ENCODE assay signal across 8 cellular contexts in the genomic region with DNA sequence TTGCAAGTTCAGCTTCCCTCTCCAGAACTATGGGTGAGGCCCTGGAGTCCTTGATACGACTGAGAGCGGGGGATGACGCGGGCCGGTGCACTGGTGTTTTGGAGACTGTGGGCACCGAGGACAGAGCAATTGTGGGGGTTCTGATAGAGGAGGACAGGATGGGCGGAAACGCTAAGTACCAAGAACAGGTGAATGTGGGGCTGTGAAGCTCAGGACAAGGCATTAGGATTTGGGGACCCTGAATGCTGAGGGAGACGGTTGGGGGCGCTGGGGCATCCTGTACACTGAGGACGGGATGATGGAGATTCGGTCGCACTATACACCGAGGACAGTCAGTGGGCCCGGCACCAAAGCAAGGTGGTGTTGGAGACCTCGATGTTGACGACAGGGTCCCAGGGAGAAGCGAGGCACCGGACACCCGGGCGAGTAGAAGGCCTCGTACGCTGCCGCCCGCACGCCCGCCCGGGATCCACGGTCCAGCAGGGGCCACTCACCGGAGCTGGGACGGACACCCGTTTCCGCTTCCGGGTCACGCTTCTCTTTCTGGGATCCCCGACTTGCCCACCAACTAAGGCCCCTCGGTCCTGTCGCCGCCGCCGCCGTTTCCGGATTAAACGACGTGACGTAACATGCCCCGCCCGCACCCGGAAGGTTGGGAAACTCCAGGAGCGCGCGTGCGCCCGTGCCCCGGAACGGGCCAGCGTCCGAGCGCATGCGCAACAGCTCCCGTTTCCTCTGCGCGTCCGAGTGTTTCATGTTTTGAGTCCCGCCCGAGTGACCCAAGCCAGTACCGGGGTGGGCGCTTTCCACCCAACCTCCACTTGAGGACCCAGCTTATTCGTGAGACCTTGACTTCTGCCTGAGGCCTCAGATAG. TPM values are rescaled to one million over a fixed set of nuclear protein-coding genes. Genes with fewer than 3 reads are reported as not detected.
DNase-seq lines count a peak whose midpoint lies in the region; ATAC-seq, FAIRE-seq and TF ChIP-seq lines count a peak whose summit lies in the region.

Gene CHMP2A (minus strand): TSS at position 612 of the 875 bp plus-strand sequence. CDS start 893 bp downstream, outside the sequence.

- no peak for TF ChIP-seq CTCF in GM12878 (IDR thresholded peaks at IDR 0.05 in 2 of 3, conservative IDR thresholded peaks at IDR 0.05 in 1 of 3; ENCODE audit: control insufficient read depth in 2 of 3, extremely low read depth in 1 of 3, insufficient read depth in 1 of 3, low read depth in 3 of 3, low read length in 3 of 3)

- ATAC-seq in HG02588 (IDR thresholded peaks at IDR 0.05; ENCODE audit: unreplicated experiment) (peak; percentile 25), GM12878 (peak; percentile 58), HG03565 (IDR thresholded peaks at IDR 0.05; ENCODE audit: unreplicated experiment) (no peak)

- H3K4me2 ChIP-seq in GM12878 (ENCODE audit: control insufficient read depth, insufficient read depth) (peak within 1 kb of the TSS; percentile 98), skeletal muscle satellite cell (ENCODE audit: low read length) (peak within 1 kb of the TSS; percentile 97)

- H2AFZ ChIP-seq in GM12878 (ENCODE audit: control insufficient read depth, low read depth, low read length), result peak within 1 kb of the TSS; percentile 86

- BruUV-seq in GM12878 (replicated peaks; lab: Mats Ljungman, UMichigan), result no TSS peak

- intact Hi-C loops in GM12878 (cut with micrococcal nuclease; ENCODE audit: unreplicated experiment), result loop anchor here (1.0 kb wide), 1 partner anchor 10 kb away; the partner anchor contains the start of gene TRIM28

- TF ChIP-seq EP300 in GM12878 (IDR thresholded peaks at IDR 0.05; ENCODE audit: borderline replicate concordance in 1 of 2, control insufficient read depth in 1 of 2, low read depth in 2 of 2, low read length in 2 of 2), result no peak

- peak within 1 kb of the TSS; percentile 85 for H3K4me3 ChIP-seq in SK-N-MC
- peak within 1 kb of the TSS; percentile 94 for H3K4me3 ChIP-seq in GM12878
- peak within 1 kb of the TSS; percentile 73 for H3K4me3 ChIP-seq in iPS-11a (ENCODE audit: low read depth, low read length)
- peak within 1 kb of the TSS; percentile 86 for H3K4me3 ChIP-seq in skeletal muscle satellite cell (ENCODE audit: low read length)

- TF ChIP-seq POLR2A in GM12878 (IDR thresholded peaks at IDR 0.05; ENCODE audit: low read depth, low read length), result peak; percentile 89

- H4K20me1 ChIP-seq in GM12878 (ENCODE audit: control insufficient read depth, insufficient read depth), result no peaks in the 10 kb centered on the region; the same call in 1 of the 2 replicates

- no peaks in the 10 kb centered on the region for H3K9me3 ChIP-seq in SK-N-MC (ENCODE audit: low read depth, low read length)
- no peaks in the 10 kb centered on the region for H3K9me3 ChIP-seq in GM12878 (replicated peaks; ENCODE audit: control insufficient read depth, insufficient read depth, low read length)
- H3K9me3 ChIP-seq in skeletal muscle satellite cell (replicated peaks; ENCODE audit: low read length), result no peaks in the 10 kb centered on the region

- H3K79me2 ChIP-seq in GM12878 (ENCODE audit: control insufficient read depth, insufficient read depth, low read length), result peaks cover 43% of the 10 kb centered on the region

- peak; percentile 97 for DNase-seq in EH (ENCODE audit: low read depth)
- peak; percentile 47 for DNase-seq in SK-N-MC (ENCODE audit: low read depth, low spot score)
- DNase-seq in GM12878 (ENCODE audit: low read depth, low spot score), result peak; percentile 85
- no peak for DNase-seq in NCI-H1105 treated with DMSO at 0.1 percent for 48 hours (lab: John Stamatoyannopoulos, UW)

- WGBS in GM12878 (ENCODE audit: insufficient coverage, insufficient replicate concordance, low lambda C conversion rate, missing lambda C conversion rate), result 1% methylated on average over 69 of the region's 69 CpGs

- in situ Hi-C loops in GM12878 (cut with MboI), result no loop called here

- H3K9ac ChIP-seq in SK-N-MC (ENCODE audit: insufficient read length) (peak within 1 kb of the TSS; percentile 82), GM12878 (ENCODE audit: control insufficient read depth, insufficient read depth, low read length) (peak within 1 kb of the TSS; percentile 82), skeletal muscle satellite cell (ENCODE audit: low read depth, low read length) (peak within 1 kb of the TSS; percentile 92)

- peak; percentile 98 for FAIRE-seq in GM12878 (lab: Jason Lieb, UNC)

- no peak for TF ChIP-seq RAD21 in GM12878 (IDR thresholded peaks at IDR 0.05; ENCODE audit: insufficient read depth, low read depth, low read length)

- SMC1A ChIA-PET in GM12878 (lab: Charles Lee; ENCODE audit: uncharacterized antibody, unreplicated experiment), result interaction anchor here (1.0 to 2.9 kb wide), 6 partner anchors 10 to 192 kb away, joined by 3 to 21 read pairs (median 10); partner anchors contain the start of genes TRIM28, ZBTB45 and ZNF497

- H3K4me1 ChIP-seq in GM12878 (ENCODE audit: control insufficient read depth, insufficient read depth, low read length) (peaks cover 28% of the 10 kb centered on the region), skeletal muscle satellite cell (ENCODE audit: control insufficient read depth, insufficient read depth, low read length) (peaks cover 34% of the 10 kb centered on the region)

- RAD21 ChIA-PET in GM12878 (lab: Charles Lee; ENCODE audit: unreplicated experiment), result interaction anchor here (0.6 to 1.9 kb wide), 8 partner anchors 9 to 36 kb away, joined by 3 to 13 read pairs (median 3); partner anchors contain the start of genes TRIM28 and ZBTB45

- H3K36me3 ChIP-seq in SK-N-MC (ENCODE audit: insufficient read depth, low read length) (peaks cover 44% of the 10 kb centered on the region), GM12878 (ENCODE audit: control insufficient read depth in 2 of 2, insufficient read depth in 2 of 2, low read length in 1 of 2) (peaks cover 8 to 28% of the 10 kb centered on the region in 2 experiments; a peak in 3 of 4 replicates), skeletal muscle satellite cell (ENCODE audit: insufficient read depth, low read length) (peaks cover 47% of the 10 kb centered on the region)

- H3K27ac ChIP-seq in SK-N-MC (peak within 1 kb of the TSS; percentile 98), GM12878 (ENCODE audit: control insufficient read depth, insufficient read depth) (peak within 1 kb of the TSS; percentile 93)

- POLR2A ChIA-PET in GM12878 (lab: Charles Lee), result interaction anchor here (0.9 to 3.1 kb wide), 12 partner anchors 10 to 174 kb away, joined by 3 to 41 read pairs (median 6); partner anchors contain the start of genes MZF1, TRIM28, ZBTB45 and ZNF837

- CTCF ChIA-PET in GM12878 (lab: Yijun Ruan, JAX), result interaction anchor here (0.7 to 3.9 kb wide), 7 partner anchors 13 to 41 kb away, joined by 3 to 37 read pairs (median 4); partner anchors contain the start of gene ZBTB45

- H3K27me3 ChIP-seq in GM12878 (replicated peaks in 1 of 2; ENCODE audit: control insufficient read depth in 2 of 2, insufficient read depth in 2 of 2, low read length in 1 of 2) (no peaks in the 10 kb centered on the region), skeletal muscle satellite cell (ENCODE audit: control insufficient read depth, insufficient read depth, low read length) (no peaks in the 10 kb centered on the region)

TF ChIP-seq in GM12878, 131 proteins besides CTCF, POLR2A, EP300 and RAD21 (continues in another document):
- TF ChIP-seq NFIC (IDR thresholded peaks at IDR 0.05; ENCODE audit: low read depth, low read length) (no peak), ZNF24 (IDR thresholded peaks at IDR 0.05) (0 out of 2 replicates have a peak, but pooled peaks have one; percentile 16), RFX5 (IDR thresholded peaks at IDR 0.05; ENCODE audit: low read depth, low read length) (no peak), PAX8 (IDR thresholded peaks at IDR 0.05) (no peak)
- TF ChIP-seq, protein P1, sequence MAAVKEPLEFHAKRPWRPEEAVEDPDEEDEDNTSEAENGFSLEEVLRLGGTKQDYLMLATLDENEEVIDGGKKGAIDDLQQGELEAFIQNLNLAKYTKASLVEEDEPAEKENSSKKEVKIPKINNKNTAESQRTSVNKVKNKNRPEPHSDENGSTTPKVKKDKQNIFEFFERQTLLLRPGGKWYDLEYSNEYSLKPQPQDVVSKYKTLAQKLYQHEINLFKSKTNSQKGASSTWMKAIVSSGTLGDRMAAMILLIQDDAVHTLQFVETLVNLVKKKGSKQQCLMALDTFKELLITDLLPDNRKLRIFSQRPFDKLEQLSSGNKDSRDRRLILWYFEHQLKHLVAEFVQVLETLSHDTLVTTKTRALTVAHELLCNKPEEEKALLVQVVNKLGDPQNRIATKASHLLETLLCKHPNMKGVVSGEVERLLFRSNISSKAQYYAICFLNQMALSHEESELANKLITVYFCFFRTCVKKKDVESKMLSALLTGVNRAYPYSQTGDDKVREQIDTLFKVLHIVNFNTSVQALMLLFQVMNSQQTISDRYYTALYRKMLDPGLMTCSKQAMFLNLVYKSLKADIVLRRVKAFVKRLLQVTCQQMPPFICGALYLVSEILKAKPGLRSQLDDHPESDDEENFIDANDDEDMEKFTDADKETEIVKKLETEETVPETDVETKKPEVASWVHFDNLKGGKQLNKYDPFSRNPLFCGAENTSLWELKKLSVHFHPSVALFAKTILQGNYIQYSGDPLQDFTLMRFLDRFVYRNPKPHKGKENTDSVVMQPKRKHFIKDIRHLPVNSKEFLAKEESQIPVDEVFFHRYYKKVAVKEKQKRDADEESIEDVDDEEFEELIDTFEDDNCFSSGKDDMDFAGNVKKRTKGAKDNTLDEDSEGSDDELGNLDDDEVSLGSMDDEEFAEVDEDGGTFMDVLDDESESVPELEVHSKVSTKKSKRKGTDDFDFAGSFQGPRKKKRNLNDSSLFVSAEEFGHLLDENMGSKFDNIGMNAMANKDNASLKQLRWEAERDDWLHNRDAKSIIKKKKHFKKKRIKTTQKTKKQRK (IDR thresholded peaks at IDR 0.05; ENCODE audit: low read depth, low read length), result no peak

RNA-seq across cellular contexts. Expression of gene CHMP2A, which starts in this region (rescaled TPM):
- 14.9 and 17.2 TPM in 2 replicates for total RNA-seq in GM12878 (2013; cell fraction: nucleolus; rRNA removed)
- total RNA-seq in GM12878 (2014; rRNA removed) (89.3 and 92.8 TPM in 2 replicates), GM12878 (2014; rRNA removed; fragmentation: Illumina TruSeq; extraction: Trizol) (89.3 and 95.0 TPM in 2 replicates), GM12878 (2021) (98.5 and 105 TPM in 2 replicates)
- polyA plus RNA-seq in GM12878 (2011; ENCODE audit: low read depth), result 83.1 TPM
- polyA plus RNA-seq in GM12878 (2011; rRNA removed) (92.3 and 102 TPM in 2 replicates), GM12878 (2014; fragmentation: Illumina TruSeq; extraction: Trizol) (85.9 and 117 TPM in 2 replicates), GM12878 (2014; fragmentation: Nextera tagmentation; extraction: Ambion mirVana) (100 to 1,000 TPM in 1 of 2 experiments, 10 to 100 TPM in 1; 69.5 to 117 TPM), GM12878 (2014; rRNA removed) (168 and 172 TPM in 2 replicates), GM12878 (2016; fragmentation: Nextera tagmentation; extraction: Ambion mirVana) (100 to 1,000 TPM; 136 to 147 TPM)
- 130 and 146 TPM in 2 replicates for polyA plus RNA-seq in GM12878 (2011; cell fraction: cytosol; rRNA removed)
- 107 and 114 TPM in 2 replicates for polyA plus RNA-seq in GM12878 (2011; cell fraction: nucleus; rRNA removed)
- polyA plus RNA-seq in GM12878 (2012), result 117 and 138 TPM in 2 replicates
- 101 and 130 TPM in 2 replicates for polyA minus RNA-seq in GM12878 (2011; rRNA and poly(A)+ RNA removed)
- polyA minus RNA-seq in GM12878 (2011; cell fraction: cytosol; rRNA and poly(A)+ RNA removed), result 36.1 and 36.4 TPM in 2 replicates
- polyA minus RNA-seq in GM12878 (2011; cell fraction: nucleus; rRNA and poly(A)+ RNA removed), result 20.6 and 31.1 TPM in 2 replicates
- total RNA-seq in skeletal muscle satellite cell (2012; rRNA removed), result 86.4 and 113 TPM in 2 replicates
